Comparison of ENCODE assay signal across 8 cellular contexts in genomic region chr19:13152854-13153626, GRCh38. TPM values are rescaled to one million over a fixed set of nuclear protein-coding genes. Genes with fewer than 3 reads are reported as not detected.
DNase-seq lines count a peak whose midpoint lies in the region; ATAC-seq lines count a peak whose summit lies in the region.

No MANE protein-coding gene starts in this region.

- no peaks in the 10 kb centered on the region for H3K27me3 ChIP-seq in mononuclear cell (ENCODE audit: insufficient read depth, low read length)

- H3K9me3 ChIP-seq in mononuclear cell (ENCODE audit: low read depth, low read length) = no peaks in the 10 kb centered on the region

- peaks cover 42% of the 10 kb centered on the region for H3K4me1 ChIP-seq in mononuclear cell (ENCODE audit: insufficient read depth, low read length)

- H3K4me3 ChIP-seq in mononuclear cell (ENCODE audit: low read length) = peak overlapping the region; percentile 100

- ATAC-seq in GM19455 (IDR thresholded peaks at IDR 0.05; ENCODE audit: unreplicated experiment) = peak; percentile 37

- in situ Hi-C loops in KBM-7 (cut with MboI; ENCODE audit: low pct_unique_long_range_greater_than_20kb, low sequenced_read_pairs) = no loop called here

- DNase-seq in C1 segment of cervical spinal cord (lab: John Stamatoyannopoulos, UW) (peak; percentile 70 to 98 (median 94)), KBM-7 (peak; percentile 96), OCI-M1 (lab: John Stamatoyannopoulos, UW) (peak; percentile 95), activated T-cell treated with anti-CD3 and anti-CD28 coated beads for 4 hours (peak; percentile 98), epidermal melanocyte (ENCODE audit: insufficient read length, low spot score) (peak; percentile 93)
- peak; percentile 89 to 96 for DNase-seq in stimulated activated CD8-positive, alpha-beta memory T cell treated with anti-CD3 and anti-CD28 coated beads, Interleukin-2, amount 100 ng/mL, for 48 hours (ENCODE audit: low read depth in 2 of 2)

RNA-seq across cellular contexts. Expression of gene IER2, which starts 2.8 kb away (rescaled TPM):
- total RNA-seq in mononuclear cell = 222 TPM

RNA-seq across cellular contexts. Expression of gene STX10, which starts 2.9 kb away (rescaled TPM):
- total RNA-seq in mononuclear cell = 71.7 TPM

RNA-seq across cellular contexts. Expression of gene NACC1, which starts 35.0 kb away (rescaled TPM):
- 16.0 TPM for total RNA-seq in mononuclear cell

RNA-seq across cellular contexts. Expression of gene TRMT1, which starts 36.5 kb away (rescaled TPM):
- 30.7 TPM for total RNA-seq in mononuclear cell

RNA-seq across cellular contexts. Expression of gene LYL1, which starts 50.4 kb away (rescaled TPM):
- 20.5 TPM for total RNA-seq in mononuclear cell

Comparison
In these comparisons a context has a peak if more than half of its experiments do, and no peak if none do; other contexts are left out.
1. Peak in every context shown above with its lines: DNase-seq, ATAC-seq and H3K4me3 ChIP-seq.